In the genomic region with DNA sequence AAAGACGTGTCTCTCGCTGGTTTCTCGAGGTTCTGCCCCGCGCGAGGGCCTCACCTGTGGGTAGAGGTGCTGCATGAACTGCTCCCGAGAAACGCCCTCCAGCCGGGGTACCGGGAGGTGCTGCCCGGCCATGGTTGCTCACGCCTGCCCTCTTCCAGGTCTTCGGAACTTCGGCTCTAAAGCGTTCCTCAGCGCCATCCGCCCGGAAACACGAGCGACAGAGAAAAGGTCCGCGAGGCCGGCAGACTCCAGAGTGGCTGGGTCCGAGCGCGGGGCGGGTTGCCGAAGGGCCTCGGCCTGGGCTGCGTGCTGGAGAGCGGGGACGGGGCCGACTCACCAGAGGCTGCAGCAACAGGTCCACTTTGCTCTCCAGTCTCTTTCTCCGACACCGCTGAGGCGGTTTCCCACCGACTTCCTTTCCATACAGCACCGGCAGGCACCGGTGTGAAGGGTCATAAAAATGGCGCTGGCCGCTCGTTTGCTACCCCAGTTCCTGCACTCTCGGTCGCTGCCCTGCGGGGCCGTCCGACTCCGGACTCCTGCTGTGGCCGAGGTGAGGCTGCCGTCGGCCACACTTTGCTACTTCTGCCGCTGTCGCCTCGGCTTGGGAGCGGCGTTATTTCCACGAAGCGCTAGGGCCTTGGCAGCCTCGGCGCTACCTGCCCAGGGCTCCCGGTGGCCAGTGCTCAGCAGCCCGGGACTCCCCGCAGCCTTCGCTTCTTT, we compare ENCODE assay signal across 1 cellular context.
TF ChIP-seq lines count a peak whose summit lies in the region.

A gene with protein sequence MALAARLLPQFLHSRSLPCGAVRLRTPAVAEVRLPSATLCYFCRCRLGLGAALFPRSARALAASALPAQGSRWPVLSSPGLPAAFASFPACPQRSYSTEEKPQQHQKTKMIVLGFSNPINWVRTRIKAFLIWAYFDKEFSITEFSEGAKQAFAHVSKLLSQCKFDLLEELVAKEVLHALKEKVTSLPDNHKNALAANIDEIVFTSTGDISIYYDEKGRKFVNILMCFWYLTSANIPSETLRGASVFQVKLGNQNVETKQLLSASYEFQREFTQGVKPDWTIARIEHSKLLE (plus strand): TSS at position 244 of the 723 bp plus-strand sequence. CDS start 217 bp downstream, at position 461.
A gene with protein sequence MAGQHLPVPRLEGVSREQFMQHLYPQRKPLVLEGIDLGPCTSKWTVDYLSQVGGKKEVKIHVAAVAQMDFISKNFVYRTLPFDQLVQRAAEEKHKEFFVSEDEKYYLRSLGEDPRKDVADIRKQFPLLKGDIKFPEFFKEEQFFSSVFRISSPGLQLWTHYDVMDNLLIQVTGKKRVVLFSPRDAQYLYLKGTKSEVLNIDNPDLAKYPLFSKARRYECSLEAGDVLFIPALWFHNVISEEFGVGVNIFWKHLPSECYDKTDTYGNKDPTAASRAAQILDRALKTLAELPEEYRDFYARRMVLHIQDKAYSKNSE (minus strand): TSS at position 153 of the 723 bp plus-strand sequence. CDS start 21 bp downstream, at position 132.

TF ChIP-seq in K562, 482 proteins besides CTCF, POLR2A, EP300 and RAD21 (continued from another document and continues in another):
- TF ChIP-seq, protein P1, sequence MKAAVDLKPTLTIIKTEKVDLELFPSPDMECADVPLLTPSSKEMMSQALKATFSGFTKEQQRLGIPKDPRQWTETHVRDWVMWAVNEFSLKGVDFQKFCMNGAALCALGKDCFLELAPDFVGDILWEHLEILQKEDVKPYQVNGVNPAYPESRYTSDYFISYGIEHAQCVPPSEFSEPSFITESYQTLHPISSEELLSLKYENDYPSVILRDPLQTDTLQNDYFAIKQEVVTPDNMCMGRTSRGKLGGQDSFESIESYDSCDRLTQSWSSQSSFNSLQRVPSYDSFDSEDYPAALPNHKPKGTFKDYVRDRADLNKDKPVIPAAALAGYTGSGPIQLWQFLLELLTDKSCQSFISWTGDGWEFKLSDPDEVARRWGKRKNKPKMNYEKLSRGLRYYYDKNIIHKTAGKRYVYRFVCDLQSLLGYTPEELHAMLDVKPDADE (conservative IDR thresholded peaks at IDR 0.05; ENCODE audit: control insufficient read depth, low read depth, low read length) = 0 out of 2 replicates have a peak, but pooled peaks have one; percentile 42
- TF ChIP-seq RBM34 (IDR thresholded peaks at IDR 0.05; ENCODE audit: borderline replicate concordance, insufficient read depth, low read length) (no peak), ELF2 (CRISPR knock-in tag; IDR thresholded peaks at IDR 0.05) (peak; percentile 47; the same call in 1 of the 2 replicates), ZNF354B (CRISPR knock-in tag; IDR thresholded peaks at IDR 0.05) (no peak), HDAC1 (IDR thresholded peaks at IDR 0.05) (peak in 1 of 2 experiments; percentile 39; a peak in 1 of 4 replicates), KAT7 (CRISPR knock-in tag; IDR thresholded peaks at IDR 0.05; ENCODE audit: borderline replicate concordance) (no peak), U2AF2 (optimal IDR thresholded peaks at IDR 0.05; ENCODE audit: low read depth, low read length) (no peak), TAF1 (IDR thresholded peaks at IDR 0.05; ENCODE audit: control insufficient read depth, extremely low read depth, insufficient read depth, low read length, severe bottlenecking) (peak; percentile 95), ZNF384 (IDR thresholded peaks at IDR 0.05; ENCODE audit: low read depth, low read length) (no peak), KAT8 (IDR thresholded peaks at IDR 0.05; ENCODE audit: low read depth) (no peak), SAFB (IDR thresholded peaks at IDR 0.05; ENCODE audit: borderline replicate concordance, low read depth, low read length) (no peak), KLF13 (tag; IDR thresholded peaks at IDR 0.05; ENCODE audit: borderline replicate concordance, low read depth) (0 out of 2 replicates have a peak, but pooled peaks have one; percentile 8), CREB1 (IDR thresholded peaks at IDR 0.05) (peak; percentile 34; the same call in 1 of the 2 replicates), CREB1 (CRISPR knock-in tag; IDR thresholded peaks at IDR 0.05) (no peak), HLTF (IDR thresholded peaks at IDR 0.05) (peak; percentile 74; the same call in 1 of the 2 replicates), TEAD1 (CRISPR knock-in tag; IDR thresholded peaks at IDR 0.05) (peak in 1 of 2 experiments; percentile 54; a peak in 1 of 4 replicates), ZNF175 (CRISPR knock-in tag; IDR thresholded peaks at IDR 0.05; ENCODE audit: low read depth) (no peak), ZNF57 (CRISPR knock-in tag; IDR thresholded peaks at IDR 0.05) (no peak), BCL6 (CRISPR knock-in tag; IDR thresholded peaks at IDR 0.05) (no peak), HNRNPL (IDR thresholded peaks at IDR 0.05; ENCODE audit: low read depth, low read length) (no peak), ZNF778 (CRISPR knock-in tag; IDR thresholded peaks at IDR 0.05) (no peak), GABPB2 (CRISPR knock-in tag; conservative IDR thresholded peaks at IDR 0.05) (no peak), NCOA1 (IDR thresholded peaks at IDR 0.05; ENCODE audit: low read depth) (peak; percentile 99), ZNF232 (CRISPR knock-in tag; IDR thresholded peaks at IDR 0.05) (no peak; the same call in 1 of the 2 replicates), HOXB6 (CRISPR knock-in tag; IDR thresholded peaks at IDR 0.05; ENCODE audit: borderline replicate concordance) (no peak), TOE1 (IDR thresholded peaks at IDR 0.05; ENCODE audit: borderline replicate concordance) (peak; percentile 96), TOE1 (CRISPR knock-in tag; IDR thresholded peaks at IDR 0.05; ENCODE audit: borderline replicate concordance, low read depth) (no peak), RBM15 (IDR thresholded peaks at IDR 0.05; ENCODE audit: insufficient read depth, low read length) (no peak), DNMT1 (IDR thresholded peaks at IDR 0.05) (no peak), ZNF79 (CRISPR knock-in tag; IDR thresholded peaks at IDR 0.05; ENCODE audit: low read depth) (no peak), MYBL2 (IDR thresholded peaks at IDR 0.05; ENCODE audit: low read depth) (no peak), MYBL2 (CRISPR knock-in tag; IDR thresholded peaks at IDR 0.05; ENCODE audit: borderline replicate concordance) (no peak), ELF1 (tag; IDR thresholded peaks at IDR 0.05) (no peak; the same call in 1 of the 2 replicates), GATAD2A (IDR thresholded peaks at IDR 0.05) (no peak), ZNF77 (CRISPR knock-in tag; IDR thresholded peaks at IDR 0.05) (no peak), ZNF436 (CRISPR knock-in tag; IDR thresholded peaks at IDR 0.05) (no peak)
- TF ChIP-seq, protein P2, sequence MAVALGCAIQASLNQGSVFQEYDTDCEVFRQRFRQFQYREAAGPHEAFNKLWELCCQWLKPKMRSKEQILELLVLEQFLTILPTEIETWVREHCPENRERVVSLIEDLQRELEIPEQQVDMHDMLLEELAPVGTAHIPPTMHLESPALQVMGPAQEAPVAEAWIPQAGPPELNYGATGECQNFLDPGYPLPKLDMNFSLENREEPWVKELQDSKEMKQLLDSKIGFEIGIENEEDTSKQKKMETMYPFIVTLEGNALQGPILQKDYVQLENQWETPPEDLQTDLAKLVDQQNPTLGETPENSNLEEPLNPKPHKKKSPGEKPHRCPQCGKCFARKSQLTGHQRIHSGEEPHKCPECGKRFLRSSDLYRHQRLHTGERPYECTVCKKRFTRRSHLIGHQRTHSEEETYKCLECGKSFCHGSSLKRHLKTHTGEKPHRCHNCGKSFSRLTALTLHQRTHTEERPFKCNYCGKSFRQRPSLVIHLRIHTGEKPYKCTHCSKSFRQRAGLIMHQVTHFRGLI (CRISPR knock-in tag; IDR thresholded peaks at IDR 0.05) = no peak
- TF ChIP-seq, protein P3, sequence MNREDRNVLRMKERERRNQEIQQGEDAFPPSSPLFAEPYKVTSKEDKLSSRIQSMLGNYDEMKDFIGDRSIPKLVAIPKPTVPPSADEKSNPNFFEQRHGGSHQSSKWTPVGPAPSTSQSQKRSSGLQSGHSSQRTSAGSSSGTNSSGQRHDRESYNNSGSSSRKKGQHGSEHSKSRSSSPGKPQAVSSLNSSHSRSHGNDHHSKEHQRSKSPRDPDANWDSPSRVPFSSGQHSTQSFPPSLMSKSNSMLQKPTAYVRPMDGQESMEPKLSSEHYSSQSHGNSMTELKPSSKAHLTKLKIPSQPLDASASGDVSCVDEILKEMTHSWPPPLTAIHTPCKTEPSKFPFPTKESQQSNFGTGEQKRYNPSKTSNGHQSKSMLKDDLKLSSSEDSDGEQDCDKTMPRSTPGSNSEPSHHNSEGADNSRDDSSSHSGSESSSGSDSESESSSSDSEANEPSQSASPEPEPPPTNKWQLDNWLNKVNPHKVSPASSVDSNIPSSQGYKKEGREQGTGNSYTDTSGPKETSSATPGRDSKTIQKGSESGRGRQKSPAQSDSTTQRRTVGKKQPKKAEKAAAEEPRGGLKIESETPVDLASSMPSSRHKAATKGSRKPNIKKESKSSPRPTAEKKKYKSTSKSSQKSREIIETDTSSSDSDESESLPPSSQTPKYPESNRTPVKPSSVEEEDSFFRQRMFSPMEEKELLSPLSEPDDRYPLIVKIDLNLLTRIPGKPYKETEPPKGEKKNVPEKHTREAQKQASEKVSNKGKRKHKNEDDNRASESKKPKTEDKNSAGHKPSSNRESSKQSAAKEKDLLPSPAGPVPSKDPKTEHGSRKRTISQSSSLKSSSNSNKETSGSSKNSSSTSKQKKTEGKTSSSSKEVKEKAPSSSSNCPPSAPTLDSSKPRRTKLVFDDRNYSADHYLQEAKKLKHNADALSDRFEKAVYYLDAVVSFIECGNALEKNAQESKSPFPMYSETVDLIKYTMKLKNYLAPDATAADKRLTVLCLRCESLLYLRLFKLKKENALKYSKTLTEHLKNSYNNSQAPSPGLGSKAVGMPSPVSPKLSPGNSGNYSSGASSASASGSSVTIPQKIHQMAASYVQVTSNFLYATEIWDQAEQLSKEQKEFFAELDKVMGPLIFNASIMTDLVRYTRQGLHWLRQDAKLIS (CRISPR knock-in tag; IDR thresholded peaks at IDR 0.05) = no peak
- TF ChIP-seq, protein P4, sequence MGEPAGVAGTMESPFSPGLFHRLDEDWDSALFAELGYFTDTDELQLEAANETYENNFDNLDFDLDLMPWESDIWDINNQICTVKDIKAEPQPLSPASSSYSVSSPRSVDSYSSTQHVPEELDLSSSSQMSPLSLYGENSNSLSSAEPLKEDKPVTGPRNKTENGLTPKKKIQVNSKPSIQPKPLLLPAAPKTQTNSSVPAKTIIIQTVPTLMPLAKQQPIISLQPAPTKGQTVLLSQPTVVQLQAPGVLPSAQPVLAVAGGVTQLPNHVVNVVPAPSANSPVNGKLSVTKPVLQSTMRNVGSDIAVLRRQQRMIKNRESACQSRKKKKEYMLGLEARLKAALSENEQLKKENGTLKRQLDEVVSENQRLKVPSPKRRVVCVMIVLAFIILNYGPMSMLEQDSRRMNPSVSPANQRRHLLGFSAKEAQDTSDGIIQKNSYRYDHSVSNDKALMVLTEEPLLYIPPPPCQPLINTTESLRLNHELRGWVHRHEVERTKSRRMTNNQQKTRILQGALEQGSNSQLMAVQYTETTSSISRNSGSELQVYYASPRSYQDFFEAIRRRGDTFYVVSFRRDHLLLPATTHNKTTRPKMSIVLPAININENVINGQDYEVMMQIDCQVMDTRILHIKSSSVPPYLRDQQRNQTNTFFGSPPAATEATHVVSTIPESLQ (CRISPR knock-in tag; IDR thresholded peaks at IDR 0.05) = no peak
- TF ChIP-seq, protein P5, sequence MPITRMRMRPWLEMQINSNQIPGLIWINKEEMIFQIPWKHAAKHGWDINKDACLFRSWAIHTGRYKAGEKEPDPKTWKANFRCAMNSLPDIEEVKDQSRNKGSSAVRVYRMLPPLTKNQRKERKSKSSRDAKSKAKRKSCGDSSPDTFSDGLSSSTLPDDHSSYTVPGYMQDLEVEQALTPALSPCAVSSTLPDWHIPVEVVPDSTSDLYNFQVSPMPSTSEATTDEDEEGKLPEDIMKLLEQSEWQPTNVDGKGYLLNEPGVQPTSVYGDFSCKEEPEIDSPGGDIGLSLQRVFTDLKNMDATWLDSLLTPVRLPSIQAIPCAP (CRISPR knock-in tag; IDR thresholded peaks at IDR 0.05; ENCODE audit: borderline replicate concordance) = 0 out of 2 replicates have a peak, but pooled peaks have one; percentile 28
- TF ChIP-seq, protein P6, sequence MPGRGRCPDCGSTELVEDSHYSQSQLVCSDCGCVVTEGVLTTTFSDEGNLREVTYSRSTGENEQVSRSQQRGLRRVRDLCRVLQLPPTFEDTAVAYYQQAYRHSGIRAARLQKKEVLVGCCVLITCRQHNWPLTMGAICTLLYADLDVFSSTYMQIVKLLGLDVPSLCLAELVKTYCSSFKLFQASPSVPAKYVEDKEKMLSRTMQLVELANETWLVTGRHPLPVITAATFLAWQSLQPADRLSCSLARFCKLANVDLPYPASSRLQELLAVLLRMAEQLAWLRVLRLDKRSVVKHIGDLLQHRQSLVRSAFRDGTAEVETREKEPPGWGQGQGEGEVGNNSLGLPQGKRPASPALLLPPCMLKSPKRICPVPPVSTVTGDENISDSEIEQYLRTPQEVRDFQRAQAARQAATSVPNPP (IDR thresholded peaks at IDR 0.05; ENCODE audit: borderline replicate concordance, insufficient read depth, insufficient read length) = no peak
- TF ChIP-seq, protein P7, sequence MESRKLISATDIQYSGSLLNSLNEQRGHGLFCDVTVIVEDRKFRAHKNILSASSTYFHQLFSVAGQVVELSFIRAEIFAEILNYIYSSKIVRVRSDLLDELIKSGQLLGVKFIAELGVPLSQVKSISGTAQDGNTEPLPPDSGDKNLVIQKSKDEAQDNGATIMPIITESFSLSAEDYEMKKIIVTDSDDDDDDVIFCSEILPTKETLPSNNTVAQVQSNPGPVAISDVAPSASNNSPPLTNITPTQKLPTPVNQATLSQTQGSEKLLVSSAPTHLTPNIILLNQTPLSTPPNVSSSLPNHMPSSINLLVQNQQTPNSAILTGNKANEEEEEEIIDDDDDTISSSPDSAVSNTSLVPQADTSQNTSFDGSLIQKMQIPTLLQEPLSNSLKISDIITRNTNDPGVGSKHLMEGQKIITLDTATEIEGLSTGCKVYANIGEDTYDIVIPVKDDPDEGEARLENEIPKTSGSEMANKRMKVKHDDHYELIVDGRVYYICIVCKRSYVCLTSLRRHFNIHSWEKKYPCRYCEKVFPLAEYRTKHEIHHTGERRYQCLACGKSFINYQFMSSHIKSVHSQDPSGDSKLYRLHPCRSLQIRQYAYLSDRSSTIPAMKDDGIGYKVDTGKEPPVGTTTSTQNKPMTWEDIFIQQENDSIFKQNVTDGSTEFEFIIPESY (CRISPR knock-in tag; IDR thresholded peaks at IDR 0.05) = 0 out of 2 replicates have a peak, but pooled peaks have one; percentile 15
- TF ChIP-seq, protein P8, sequence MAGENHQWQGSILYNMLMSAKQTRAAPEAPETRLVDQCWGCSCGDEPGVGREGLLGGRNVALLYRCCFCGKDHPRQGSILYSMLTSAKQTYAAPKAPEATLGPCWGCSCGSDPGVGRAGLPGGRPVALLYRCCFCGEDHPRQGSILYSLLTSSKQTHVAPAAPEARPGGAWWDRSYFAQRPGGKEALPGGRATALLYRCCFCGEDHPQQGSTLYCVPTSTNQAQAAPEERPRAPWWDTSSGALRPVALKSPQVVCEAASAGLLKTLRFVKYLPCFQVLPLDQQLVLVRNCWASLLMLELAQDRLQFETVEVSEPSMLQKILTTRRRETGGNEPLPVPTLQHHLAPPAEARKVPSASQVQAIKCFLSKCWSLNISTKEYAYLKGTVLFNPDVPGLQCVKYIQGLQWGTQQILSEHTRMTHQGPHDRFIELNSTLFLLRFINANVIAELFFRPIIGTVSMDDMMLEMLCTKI (IDR thresholded peaks at IDR 0.05; ENCODE audit: partially characterized antibody) = no peak
- TF ChIP-seq, protein P9, sequence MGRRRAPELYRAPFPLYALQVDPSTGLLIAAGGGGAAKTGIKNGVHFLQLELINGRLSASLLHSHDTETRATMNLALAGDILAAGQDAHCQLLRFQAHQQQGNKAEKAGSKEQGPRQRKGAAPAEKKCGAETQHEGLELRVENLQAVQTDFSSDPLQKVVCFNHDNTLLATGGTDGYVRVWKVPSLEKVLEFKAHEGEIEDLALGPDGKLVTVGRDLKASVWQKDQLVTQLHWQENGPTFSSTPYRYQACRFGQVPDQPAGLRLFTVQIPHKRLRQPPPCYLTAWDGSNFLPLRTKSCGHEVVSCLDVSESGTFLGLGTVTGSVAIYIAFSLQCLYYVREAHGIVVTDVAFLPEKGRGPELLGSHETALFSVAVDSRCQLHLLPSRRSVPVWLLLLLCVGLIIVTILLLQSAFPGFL (CRISPR knock-in tag; IDR thresholded peaks at IDR 0.05) = no peak
